Comparison of ENCODE assay signal across 17 cellular contexts in the genomic region with DNA sequence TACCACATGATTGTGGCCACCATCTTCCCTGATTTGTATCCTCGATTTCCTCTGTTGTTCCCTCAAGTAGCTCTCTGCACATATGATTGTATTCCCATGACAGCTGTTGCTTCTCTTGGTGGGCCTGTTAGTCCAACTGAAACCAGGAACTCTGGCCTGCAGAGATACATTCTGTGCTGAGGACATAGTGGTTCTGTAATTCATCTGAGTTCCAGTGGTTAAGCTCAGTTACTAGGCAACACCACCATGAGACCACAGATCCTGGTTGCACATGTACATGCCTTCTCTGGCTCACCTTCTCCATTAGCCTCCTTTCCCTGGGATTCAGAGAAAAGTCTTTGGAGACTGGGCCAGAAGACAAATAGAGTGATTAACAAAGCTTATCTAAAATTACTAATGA.
"Had no signal": no experiment of that assay in that cellular context is flagged by ENCODE, and none has a peak within 500 bp of the region (broad histone marks: within the 10 kb centered on the region; RNA-seq: fewer than 3 reads in every experiment).

No MANE protein-coding gene starts in this region.

- H3K4me1 ChIP-seq: gastrocnemius medialis had no signal

- H3K27ac Mint-ChIP-seq: activated CD4-positive, alpha-beta T cell treated with anti-CD3 and anti-CD28 coated beads for 36 hours; activated CD8-positive, alpha-beta T cell treated with anti-CD3 and anti-CD28 coated beads, Interleukin-2, amount 10 ng/mL, durations not matched to agents 7 days and 5 days; activated naive CD8-positive, alpha-beta T cell treated with anti-CD3 and anti-CD28 coated beads, Interleukin-2, amount 50 U/mL, for 24 hours; activated T-helper 1 cell treated with anti-CD3 and anti-CD28 coated beads, Interleukin-12 subunit alpha, Interleukin-12 subunit beta, Interleukin-2, Interleukin-4 antibody, amounts not matched to agents 30 ng/mL and 10 ng/mL and 1 ng/mL, durations not matched to agents 14 hours and 24 hours and 36 hours; effector memory CD8-positive, alpha-beta T cell; stimulated activated naive CD8-positive, alpha-beta T cell treated with anti-CD3 and anti-CD28 coated beads, Interleukin-15, Interleukin-2, amounts not matched to agents 100 ng/mL and 50 ng/mL, for 24 hours had no signal

- H3K9me3 Mint-ChIP-seq: activated naive CD8-positive, alpha-beta T cell treated with anti-CD3 and anti-CD28 coated beads, Interleukin-2, amount 50 U/mL, for 24 hours; activated T-helper 1 cell treated with anti-CD3 and anti-CD28 coated beads, Interleukin-12 subunit alpha, Interleukin-12 subunit beta, Interleukin-2, Interleukin-4 antibody, amounts not matched to agents 30 ng/mL and 10 ng/mL and 1 ng/mL, durations not matched to agents 14 hours and 24 hours and 36 hours; stimulated activated naive CD8-positive, alpha-beta T cell treated with anti-CD3 and anti-CD28 coated beads, Interleukin-15, Interleukin-2, amounts not matched to agents 100 ng/mL and 50 ng/mL, for 24 hours had no signal

- H3K9me3 ChIP-seq: gastrocnemius medialis, ovary, upper lobe of left lung had no signal

- H3K4me3 Mint-ChIP-seq: activated CD4-positive, alpha-beta T cell treated with anti-CD3 and anti-CD28 coated beads for 36 hours; activated CD8-positive, alpha-beta T cell treated with anti-CD3 and anti-CD28 coated beads, Interleukin-2, amount 10 ng/mL, durations not matched to agents 7 days and 5 days; activated naive CD8-positive, alpha-beta T cell treated with anti-CD3 and anti-CD28 coated beads, Interleukin-2, amount 50 U/mL, for 24 hours; activated T-helper 1 cell treated with anti-CD3 and anti-CD28 coated beads, Interleukin-12 subunit alpha, Interleukin-12 subunit beta, Interleukin-2, Interleukin-4 antibody, amounts not matched to agents 30 ng/mL and 10 ng/mL and 1 ng/mL, durations not matched to agents 14 hours and 24 hours and 36 hours; effector memory CD8-positive, alpha-beta T cell; stimulated activated naive CD8-positive, alpha-beta T cell treated with anti-CD3 and anti-CD28 coated beads, Interleukin-15, Interleukin-2, amounts not matched to agents 100 ng/mL and 50 ng/mL, for 24 hours had no signal

- H3K4me1 Mint-ChIP-seq: activated CD4-positive, alpha-beta T cell treated with anti-CD3 and anti-CD28 coated beads for 36 hours; activated naive CD8-positive, alpha-beta T cell treated with anti-CD3 and anti-CD28 coated beads, Interleukin-2, amount 50 U/mL, for 24 hours had no signal

- H3K27me3 Mint-ChIP-seq: activated CD4-positive, alpha-beta T cell treated with anti-CD3 and anti-CD28 coated beads for 36 hours; activated naive CD8-positive, alpha-beta T cell treated with anti-CD3 and anti-CD28 coated beads, Interleukin-2, amount 50 U/mL, for 24 hours; effector memory CD8-positive, alpha-beta T cell; stimulated activated naive CD8-positive, alpha-beta T cell treated with anti-CD3 and anti-CD28 coated beads, Interleukin-15, Interleukin-2, amounts not matched to agents 100 ng/mL and 50 ng/mL, for 24 hours had no signal

- H3K27ac ChIP-seq: coronary artery, epithelial cell of prostate, gastrocnemius medialis, ovary, upper lobe of left lung, WERI-Rb-1 had no signal

- H3K27me3 ChIP-seq: gastrocnemius medialis, ovary, upper lobe of left lung had no signal

- DNase-seq: activated CD4-positive, alpha-beta T cell treated with anti-CD3 and anti-CD28 coated beads for 36 hours; activated CD8-positive, alpha-beta T cell treated with anti-CD3 and anti-CD28 coated beads, Interleukin-2, amount 10 ng/mL, durations not matched to agents 7 days and 5 days; activated naive CD4-positive, alpha-beta T cell; activated naive CD8-positive, alpha-beta T cell treated with anti-CD3 and anti-CD28 coated beads, Interleukin-2, amount 50 U/mL, for 24 hours; caudate nucleus; effector memory CD8-positive, alpha-beta T cell; gastrocnemius medialis; mesendoderm; ovary; stimulated activated CD4-positive, alpha-beta T cell treated with anti-CD3 and anti-CD28 coated beads, Interleukin-4, amount 100 ng/mL, for 24 hours; T-helper 9 cell; upper lobe of left lung; WERI-Rb-1 had no signal

- H3K36me3 ChIP-seq: gastrocnemius medialis, ovary, upper lobe of left lung, WERI-Rb-1 had no signal

- H3K4me3 ChIP-seq: coronary artery, gastrocnemius medialis, ovary, upper lobe of left lung had no signal

- ATAC-seq: activated CD4-positive, alpha-beta T cell treated with anti-CD3 and anti-CD28 coated beads for 36 hours; activated CD8-positive, alpha-beta T cell treated with anti-CD3 and anti-CD28 coated beads, Interleukin-2, amount 10 ng/mL, durations not matched to agents 7 days and 5 days; activated naive CD8-positive, alpha-beta T cell treated with anti-CD3 and anti-CD28 coated beads, Interleukin-2, amount 50 U/mL, for 24 hours; effector memory CD8-positive, alpha-beta T cell; gastrocnemius medialis had no signal
